ENCODE assay signal across 12 cellular contexts in the genomic region with DNA sequence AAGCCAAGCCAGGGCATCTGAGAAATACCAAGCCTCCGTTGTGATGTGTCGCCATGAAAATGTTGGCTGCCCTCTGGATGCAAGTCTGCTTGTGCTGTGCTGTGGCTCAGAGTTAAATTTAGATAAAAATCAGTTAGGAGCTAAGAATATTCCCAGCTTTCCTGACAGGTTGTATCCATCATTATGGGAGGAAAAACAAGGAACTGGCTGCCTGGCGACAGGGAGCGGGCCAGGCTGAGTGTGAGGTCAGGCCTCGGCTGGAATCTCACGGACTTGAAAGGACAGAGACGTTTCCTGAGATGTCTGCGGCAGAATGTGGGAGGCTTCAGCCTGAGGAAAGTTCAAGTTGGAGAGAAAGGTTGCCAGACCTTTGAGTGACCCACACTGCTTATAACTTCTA.
A peak's percentile ranks its signal among the peaks of the same experiment; 100 is the strongest.
DNase-seq lines count a peak whose midpoint lies in the region; ATAC-seq and TF ChIP-seq lines count a peak whose summit lies in the region.
"Had no signal": no experiment of that assay in that cellular context is flagged by ENCODE, and none has a peak within 500 bp of the region (broad histone marks: within the 10 kb centered on the region; RNA-seq: fewer than 3 reads in every experiment).

No MANE protein-coding gene starts in this region.

- H3K4me3 Mint-ChIP-seq in activated CD4-positive, alpha-beta memory T cell treated with anti-CD3 and anti-CD28 coated beads for 36 hours = no peak overlapping the region
- H3K4me3 Mint-ChIP-seq in activated naive CD4-positive, alpha-beta T cell treated with anti-CD3 and anti-CD28 coated beads, Interleukin-2, amount 10 ng/mL, durations not matched to agents 7 days and 5 days = no peak overlapping the region
- H3K4me3 Mint-ChIP-seq: CD4-positive, alpha-beta memory T cell had no signal

- no peak for TF ChIP-seq POLR2A in upper lobe of left lung (IDR thresholded peaks at IDR 0.05)

- no peaks in the 10 kb centered on the region for H3K36me3 Mint-ChIP-seq in activated CD4-positive, alpha-beta memory T cell treated with anti-CD3 and anti-CD28 coated beads for 36 hours
- H3K36me3 Mint-ChIP-seq in activated naive CD4-positive, alpha-beta T cell treated with anti-CD3 and anti-CD28 coated beads, Interleukin-2, amount 10 ng/mL, durations not matched to agents 7 days and 5 days = no peaks in the 10 kb centered on the region
- H3K36me3 Mint-ChIP-seq: CD4-positive, alpha-beta memory T cell had no signal

- TF ChIP-seq EP300 in upper lobe of left lung (IDR thresholded peaks at IDR 0.05) = peak in 1 of 4 donors; percentile 5

- no peaks in the 10 kb centered on the region for H3K27me3 ChIP-seq in mucosa of rectum (ENCODE audit: control insufficient read depth in 2 of 2, insufficient read depth in 2 of 2, low read length in 2 of 2)
- no peaks in the 10 kb centered on the region for H3K27me3 ChIP-seq in upper lobe of left lung

- H3K4me1 Mint-ChIP-seq in activated CD4-positive, alpha-beta memory T cell treated with anti-CD3 and anti-CD28 coated beads for 36 hours (ENCODE audit: low read depth) = peaks cover 7% of the 10 kb centered on the region
- H3K4me1 Mint-ChIP-seq in activated naive CD4-positive, alpha-beta T cell treated with anti-CD3 and anti-CD28 coated beads, Interleukin-2, amount 10 ng/mL, durations not matched to agents 7 days and 5 days = peaks cover 2% of the 10 kb centered on the region

- no peaks in the 10 kb centered on the region for H3K9me3 Mint-ChIP-seq in activated CD4-positive, alpha-beta memory T cell treated with anti-CD3 and anti-CD28 coated beads for 36 hours
- no peaks in the 10 kb centered on the region for H3K9me3 Mint-ChIP-seq in activated naive CD4-positive, alpha-beta T cell treated with anti-CD3 and anti-CD28 coated beads, Interleukin-2, amount 10 ng/mL, durations not matched to agents 7 days and 5 days
- H3K9me3 Mint-ChIP-seq: CD4-positive, alpha-beta memory T cell had no signal

- DNase-seq in amniotic epithelial cell (ENCODE audit: low read depth) (peak; percentile 39), fibroblast of villous mesenchyme (ENCODE audit: low read depth) (peak; percentile 58), upper lobe of left lung (peak in 1 of 2 donors; percentile 39), NCI-H2171 (lab: John Stamatoyannopoulos, UW) (no peak)
- DNase-seq in activated CD4-positive, alpha-beta memory T cell treated with anti-CD3 and anti-CD28 coated beads for 36 hours = no peak
- DNase-seq in activated naive CD4-positive, alpha-beta T cell treated with anti-CD3 and anti-CD28 coated beads, Interleukin-2, amount 10 ng/mL, durations not matched to agents 7 days and 5 days = no peak
- DNase-seq: anterior cingulate cortex; CD4-positive, alpha-beta memory T cell; erythroblast had no signal

- intact Hi-C loops in activated CD4-positive, alpha-beta memory T cell treated with anti-CD3 and anti-CD28 coated beads for 36 hours (cut with micrococcal nuclease) = no loop called here

- ATAC-seq in upper lobe of left lung (ENCODE audit: low FRiP score in 2 of 2) = peak; percentile 53 to 64
- ATAC-seq in GM19324 (IDR thresholded peaks at IDR 0.05; ENCODE audit: low FRiP score, unreplicated experiment) = no peak

- H3K4me3 ChIP-seq in fibroblast of villous mesenchyme (ENCODE audit: low read depth, low read length) (no peak overlapping the region), mucosa of rectum (ENCODE audit: low read length in 2 of 2) (peak overlapping the region in 1 of 2 donors; percentile 29), upper lobe of left lung (no peak overlapping the region)

- no peak overlapping the region for H3K27ac Mint-ChIP-seq in activated CD4-positive, alpha-beta memory T cell treated with anti-CD3 and anti-CD28 coated beads for 36 hours
- H3K27ac Mint-ChIP-seq in activated naive CD4-positive, alpha-beta T cell treated with anti-CD3 and anti-CD28 coated beads, Interleukin-2, amount 10 ng/mL, durations not matched to agents 7 days and 5 days = no peak overlapping the region
- H3K27ac Mint-ChIP-seq: CD4-positive, alpha-beta memory T cell had no signal

- H3K27me3 Mint-ChIP-seq in activated CD4-positive, alpha-beta memory T cell treated with anti-CD3 and anti-CD28 coated beads for 36 hours = no peaks in the 10 kb centered on the region
- peaks cover 3% of the 10 kb centered on the region for H3K27me3 Mint-ChIP-seq in activated naive CD4-positive, alpha-beta T cell treated with anti-CD3 and anti-CD28 coated beads, Interleukin-2, amount 10 ng/mL, durations not matched to agents 7 days and 5 days

- CTCF ChIA-PET in activated CD4-positive, alpha-beta memory T cell treated with anti-CD3 and anti-CD28 coated beads for 36 hours (lab: Charles Lee) = no interaction called here
- CTCF ChIA-PET in activated naive CD4-positive, alpha-beta T cell treated with anti-CD3 and anti-CD28 coated beads, Interleukin-2, amount 10 ng/mL, durations not matched to agents 7 days and 5 days (lab: Charles Lee) = no interaction called here

- H3K4me1 ChIP-seq in mucosa of rectum (ENCODE audit: control insufficient read depth in 2 of 2, insufficient read depth in 2 of 2, low read length in 2 of 2) (peaks cover 21 to 33% of the 10 kb centered on the region in 2 donors), upper lobe of left lung (peaks cover 0 to 15% (median 14%) of the 10 kb centered on the region in 4 donors)
- H3K4me1 ChIP-seq: parathyroid adenoma had no signal

- TF ChIP-seq CTCF in fibroblast of villous mesenchyme (IDR thresholded peaks at IDR 0.05; ENCODE audit: insufficient read depth, low read depth, low read length) (no peak), upper lobe of left lung (IDR thresholded peaks at IDR 0.05) (no peak)

- POLR2A ChIA-PET in activated CD4-positive, alpha-beta memory T cell treated with anti-CD3 and anti-CD28 coated beads for 36 hours (lab: Charles Lee) = no interaction called here

- H3K9ac ChIP-seq in mucosa of rectum (ENCODE audit: low read depth in 1 of 2, low read length in 2 of 2) = peak overlapping the region; percentile 56 to 57
- H3K9ac ChIP-seq: parathyroid adenoma had no signal

- H3K9me3 ChIP-seq in mucosa of rectum (ENCODE audit: control insufficient read depth in 2 of 2, low read length in 2 of 2) = no peaks in the 10 kb centered on the region
- no peaks in the 10 kb centered on the region for H3K9me3 ChIP-seq in upper lobe of left lung

- no peaks in the 10 kb centered on the region for H3K36me3 ChIP-seq in mucosa of rectum (ENCODE audit: control insufficient read depth in 2 of 2, insufficient read depth in 2 of 2, low read length in 2 of 2)
- H3K36me3 ChIP-seq in upper lobe of left lung = no peaks in the 10 kb centered on the region

- WGBS in upper lobe of left lung, 2 donors = 41 to 67% methylated on average over 8 of the region's 8 CpGs

- peak overlapping the region; percentile 79 to 87 for H3K27ac ChIP-seq in mucosa of rectum (ENCODE audit: low read depth in 2 of 2, low read length in 2 of 2)
- H3K27ac ChIP-seq in upper lobe of left lung = peak overlapping the region; percentile 26 to 73 (median 60)
- H3K27ac ChIP-seq: parathyroid adenoma had no signal

Comparison
In these comparisons a context has a peak if more than half of its experiments do, and no peak if none do; other contexts are left out.
1. DNase-seq: peak in amniotic epithelial cell (single experiment) and fibroblast of villous mesenchyme (single experiment); none in activated CD4-positive, alpha-beta memory T cell treated with anti-CD3 and anti-CD28 coated beads for 36 hours (single experiment), activated naive CD4-positive, alpha-beta T cell treated with anti-CD3 and anti-CD28 coated beads, Interleukin-2, amount 10 ng/mL, durations not matched to agents 7 days and 5 days (single experiment) and NCI-H2171 (single experiment).